Comparison of ENCODE assay signal across 8 cellular contexts in genomic region chr2:6865346-6866238, GRCh38. TPM values are rescaled to one million over a fixed set of nuclear protein-coding genes. Genes with fewer than 3 reads are reported as not detected.
DNase-seq lines count a peak whose midpoint lies in the region; ATAC-seq and TF ChIP-seq lines count a peak whose summit lies in the region.

Gene CMPK2, minus strand, starts transcription at chr2:6865907. Its CDS starts 211 bp downstream, at chr2:6865696.

- peaks cover 14% of the 10 kb centered on the region for H3K27me3 Mint-ChIP-seq in Caco-2 (ENCODE audit: insufficient read depth, unreplicated experiment)

- no TSS peak for BruUV-seq in Caco-2 (replicated peaks; lab: Mats Ljungman, UMichigan)

- ATAC-seq in GM19328 (IDR thresholded peaks at IDR 0.05; ENCODE audit: unreplicated experiment) (peak; percentile 71), HG03460 (IDR thresholded peaks at IDR 0.05; ENCODE audit: unreplicated experiment) (peak; percentile 67), gastroesophageal sphincter (peak; percentile 85), omental fat pad (ENCODE audit: low FRiP score) (peak; percentile 85)

- peak within 1 kb of the TSS; percentile 81 for H3K4me3 Mint-ChIP-seq in Caco-2 (ENCODE audit: unreplicated experiment)

- H3K27ac ChIP-seq in gastroesophageal sphincter (peak within 1 kb of the TSS; percentile 26 to 89 (median 85)), thyroid gland (peak within 1 kb of the TSS; percentile 41 to 72 (median 50))

- H3K27me3 ChIP-seq in Caco-2 (replicated peaks; ENCODE audit: control insufficient read depth, insufficient read depth, low read length): no peaks in the 10 kb centered on the region; the same call in 1 of the 2 replicates
- no peaks in the 10 kb centered on the region for H3K27me3 ChIP-seq in gastroesophageal sphincter
- H3K27me3 ChIP-seq in thyroid gland: no peaks in the 10 kb centered on the region

- no peaks in the 10 kb centered on the region for H3K36me3 Mint-ChIP-seq in Caco-2 (ENCODE audit: insufficient read depth, unreplicated experiment)

- peak within 1 kb of the TSS; percentile 61 for H3K4me3 ChIP-seq in Caco-2 (ENCODE audit: low read depth, low read length)
- peak within 1 kb of the TSS; percentile 70 to 86 for H3K4me3 ChIP-seq in gastroesophageal sphincter
- peak within 1 kb of the TSS; percentile 53 to 87 (median 67) for H3K4me3 ChIP-seq in thyroid gland (replicated peaks in 1 of 3)

- DNase-seq in Caco-2: peak; percentile 47 to 48
- DNase-seq in RPMI8226: peak; percentile 61
- peak; percentile 73 for DNase-seq in activated effector memory CD4-positive, alpha-beta T cell treated with Interleukin-2 at 50 U/mL for 16 hours
- no peak for DNase-seq in omental fat pad (ENCODE audit: low spot score)
- DNase-seq in thyroid gland: peak; percentile 52 to 60

- intact Hi-C loops in Caco-2 (cut with micrococcal nuclease; ENCODE audit: unreplicated experiment) (loop anchor here (1.0 kb wide), 1 partner anchor 39 kb away; no protein-coding TSS in a partner anchor), thyroid gland (cut with DNase I) (no loop called here)

- peak within 1 kb of the TSS; percentile 50 for H3K27ac Mint-ChIP-seq in Caco-2 (ENCODE audit: unreplicated experiment)

- CTCF ChIA-PET in Caco-2 (lab: Charles Lee): interaction anchor here (0.6 kb wide), 2 partner anchors 51 to 436 kb away, joined by 3 to 5 read pairs; no protein-coding TSS in a partner anchor

- POLR2A ChIA-PET in Caco-2 (lab: Charles Lee): no interaction called here

- WGBS in gastroesophageal sphincter (ENCODE audit: low coverage in 1 of 2), 2 donors: 0 to 2% methylated on average over 7 to 9 of the region's 114 CpGs
- WGBS in thyroid gland, 2 donors: 0 to 20% methylated on average over 1 to 18 of the region's 114 CpGs

- TF ChIP-seq CTCF in Caco-2 (IDR thresholded peaks at IDR 0.05; ENCODE audit: insufficient read depth in 1 of 2, low read depth in 1 of 2, low read length in 1 of 2, severe bottlenecking in 1 of 2, unreplicated experiment in 1 of 2) (no peak), gastroesophageal sphincter (IDR thresholded peaks at IDR 0.05) (peak in 3 of 4 experiments; percentile 19 to 40 (median 31)), omental fat pad (IDR thresholded peaks at IDR 0.05) (no peak), thyroid gland (IDR thresholded peaks at IDR 0.05) (peak in 1 of 6 experiments; percentile 30)

- no peak for TF ChIP-seq EP300 in gastroesophageal sphincter (IDR thresholded peaks at IDR 0.05)

- peaks cover 6% of the 10 kb centered on the region for H3K4me1 Mint-ChIP-seq in Caco-2 (ENCODE audit: low read depth, unreplicated experiment)

- H3K36me3 ChIP-seq in Caco-2 (ENCODE audit: control insufficient read depth, insufficient read depth, low read length) (no peaks in the 10 kb centered on the region), gastroesophageal sphincter (peaks cover 0 to 18% of the 10 kb centered on the region in 2 donors), thyroid gland (peaks cover 0 to 2% of the 10 kb centered on the region in 2 donors)

- H3K4me1 ChIP-seq in Caco-2 (peaks cover 5% of the 10 kb centered on the region; the same call in 1 of the 2 replicates), gastroesophageal sphincter (peaks cover 0 to 32% (median 12%) of the 10 kb centered on the region in 3 donors), thyroid gland (peaks cover 3 to 13% of the 10 kb centered on the region in 2 donors)

- TF ChIP-seq POLR2A in gastroesophageal sphincter (IDR thresholded peaks at IDR 0.05) (peak; percentile 35 to 46), thyroid gland (IDR thresholded peaks at IDR 0.05) (peak in 1 of 2 donors; percentile 44)

- H3K9me3 ChIP-seq in Caco-2 (0 out of 2 replicates have a peak, but pooled peaks cover 3% of the 10 kb centered on the region), gastroesophageal sphincter (no peaks in the 10 kb centered on the region), thyroid gland (no peaks in the 10 kb centered on the region)

- no peaks in the 10 kb centered on the region for H3K9me3 Mint-ChIP-seq in Caco-2 (ENCODE audit: unreplicated experiment)

RNA-seq across cellular contexts. Expression of gene CMPK2, which starts in this region (rescaled TPM):
- total RNA-seq in Caco-2 (2022) (0.52 and 0.53 TPM in 2 replicates), gastroesophageal sphincter (1 to 10 TPM; 3.1 to 7.8 (median 5.4) TPM), omental fat pad (10 to 100 TPM in 1 of 4 donors, 1 to 10 TPM in 3; 2.9 to 31.1 (median 5.9) TPM), thyroid gland (10 to 100 TPM in 1 of 4 donors, 1 to 10 TPM in 3; 3.8 to 15.3 (median 6.3) TPM)

Comparison
In these comparisons a context has a peak if more than half of its experiments do, and no peak if none do; other contexts are left out.
1. Peak in DNase-seq and H3K4me3 ChIP-seq in Caco-2; RNA of the gene not detected or under 1 TPM.
2. CTCF ChIP-seq: peak in gastroesophageal sphincter (3 of 4); none in Caco-2 (0 of 2) and omental fat pad (0 of 3).
3. Peak in every context shown above with its lines, with median percentiles within 50 percentile points of each other: H3K4me3 ChIP-seq and ATAC-seq.